ENCODE assay signal across 29 cellular contexts in the genomic region with DNA sequence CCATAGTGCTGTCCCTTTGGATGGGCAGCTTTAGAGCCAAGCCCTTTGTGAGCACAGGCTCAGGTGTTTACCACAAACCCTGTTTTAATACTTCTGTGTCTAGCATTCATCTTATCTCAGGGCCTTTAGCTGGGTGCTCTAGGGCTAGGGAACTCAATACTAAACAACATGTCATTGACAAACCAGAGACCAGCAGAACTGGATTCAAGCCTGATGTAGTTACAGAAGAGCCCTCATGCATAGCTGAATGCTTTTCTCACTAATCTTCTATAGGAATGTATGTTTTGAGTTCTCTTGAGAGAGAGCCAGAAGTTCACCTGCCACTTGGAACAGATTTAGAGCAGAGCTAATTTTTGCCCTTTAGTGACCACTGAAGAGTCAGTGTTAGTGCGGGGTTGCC.
"Had no signal": no experiment of that assay in that cellular context is flagged by ENCODE, and none has a peak within 500 bp of the region (broad histone marks: within the 10 kb centered on the region; RNA-seq: fewer than 3 reads in every experiment).

No MANE protein-coding gene starts in this region.

- H3K4me3 ChIP-seq: adrenal gland had no signal

- ATAC-seq: activated CD8-positive, alpha-beta T cell treated with anti-CD3 and anti-CD28 coated beads for 36 hours; activated naive CD4-positive, alpha-beta T cell treated with anti-CD3 and anti-CD28 coated beads, Interleukin-2, amount 50 U/mL, for 72 hours; activated T-cell treated with anti-CD3 and anti-CD28 coated beads, Interleukin-2, amount 50 U/mL, for 4 hours; activated T-cell treated with anti-CD3 and anti-CD28 coated beads, Interleukin-2, amount 50 U/mL, for 72 hours; activated T-helper 17 cell treated with anti-CD3 and anti-CD28 coated beads, Interleukin-2, amount 50 U/mL, for 72 hours had no signal

- H3K36me3 ChIP-seq: adrenal gland had no signal

- H3K9me3 ChIP-seq: adrenal gland had no signal

- H3K27me3 ChIP-seq: adrenal gland had no signal

- DNase-seq: activated B cell treated with CpG ODN at 0.5 μM for 24 hours; activated CD4-positive, alpha-beta memory T cell treated with anti-CD3 and anti-CD28 coated beads for 36 hours; activated CD4-positive, alpha-beta T cell treated with anti-CD3 and anti-CD28 coated beads for 4 hours; activated CD4-positive, alpha-beta T cell treated with anti-CD3 and anti-CD28 coated beads, Interleukin-2, amount 10 ng/mL, durations not matched to agents 24 days and 14 days; activated CD4-positive, alpha-beta T cell treated with anti-CD3 and anti-CD28 coated beads, Interleukin-2, amount 50 U/mL, for 1 hour; activated CD4-positive, alpha-beta T cell treated with anti-CD3 and anti-CD28 coated beads, Interleukin-2, amount 50 U/mL, for 4 hours; activated CD4-positive, CD25-positive, alpha-beta regulatory T cell treated with anti-CD3 and anti-CD28 coated beads, Interleukin-2, amount 50 U/mL, for 72 hours; activated CD8-positive, alpha-beta memory T cell treated with anti-CD3 and anti-CD28 coated beads, Interleukin-2, amount 50 U/mL, for 4 hours; activated CD8-positive, alpha-beta T cell treated with anti-CD3 and anti-CD28 coated beads for 36 hours; activated effector memory CD4-positive, alpha-beta T cell treated with anti-CD3 and anti-CD28 coated beads, Interleukin-2, amount 50 U/mL, for 16 hours; activated gamma-delta T cell treated with Interleukin-2 at 50 U/mL for 16 hours; activated naive CD4-positive, alpha-beta T cell; activated naive CD4-positive, alpha-beta T cell treated with anti-CD3 and anti-CD28 coated beads for 36 hours; activated naive CD4-positive, alpha-beta T cell treated with anti-CD3 and anti-CD28 coated beads, Interleukin-2, amount 50 U/mL, for 16 hours; activated naive CD8-positive, alpha-beta T cell treated with anti-CD3 and anti-CD28 coated beads for 36 hours; activated T-cell treated with anti-CD3 and anti-CD28 coated beads for 4 hours; activated T-cell treated with anti-CD3 and anti-CD28 coated beads, Interleukin-2, amount 50 U/mL, for 1 hour; activated T-cell treated with anti-CD3 and anti-CD28 coated beads, Interleukin-2, amount 50 U/mL, for 4 hours; activated T-cell treated with anti-CD3 and anti-CD28 coated beads, Interleukin-2, amount 50 U/mL, for 72 hours; adrenal gland; amniotic stem cell; aorta; central memory CD4-positive, alpha-beta T cell; T-helper 1 cell; T-helper 2 cell; T-helper 9 cell had no signal

- H3K4me1 ChIP-seq: adrenal gland had no signal

- H3K27ac ChIP-seq: adrenal gland, VCaP had no signal
